Comparison of ENCODE assay signal across 8 cellular contexts in the genomic region with DNA sequence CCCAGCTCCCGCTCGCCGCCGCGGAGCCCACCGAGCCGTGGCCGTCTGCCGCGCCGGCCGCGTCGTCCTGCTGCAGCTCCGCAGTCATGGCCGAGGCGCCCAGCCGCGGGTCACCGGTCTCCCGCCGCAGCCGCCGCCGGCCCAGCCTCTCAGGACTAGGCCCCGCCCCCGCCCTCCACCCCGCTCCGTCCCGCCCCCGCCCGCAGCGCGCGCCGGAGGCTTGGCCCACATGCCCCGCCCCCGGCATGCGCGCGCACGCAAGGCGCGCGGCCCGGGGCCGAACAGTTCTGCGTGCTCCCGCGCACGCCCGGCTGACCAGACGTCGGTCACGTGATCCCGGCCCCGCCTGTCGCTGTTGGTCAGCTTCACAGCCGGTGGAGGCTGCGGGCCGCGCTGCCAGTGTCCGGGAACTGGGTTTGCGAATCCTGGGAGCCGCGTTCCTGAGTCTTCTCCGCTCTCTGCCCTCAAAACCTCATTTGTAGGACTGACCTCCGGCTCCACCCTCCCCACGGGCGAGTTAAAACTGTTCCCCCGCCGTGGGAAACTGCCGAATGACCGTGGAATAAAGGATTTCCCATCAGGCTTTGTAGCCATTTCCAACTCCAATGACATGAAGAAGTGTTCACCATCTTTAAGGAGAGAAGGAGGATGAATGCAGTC. TPM values are rescaled to one million over a fixed set of nuclear protein-coding genes. Genes with fewer than 3 reads are reported as not detected.
DNase-seq lines count a peak whose midpoint lies in the region; ATAC-seq, FAIRE-seq and TF ChIP-seq lines count a peak whose summit lies in the region.

A gene with protein sequence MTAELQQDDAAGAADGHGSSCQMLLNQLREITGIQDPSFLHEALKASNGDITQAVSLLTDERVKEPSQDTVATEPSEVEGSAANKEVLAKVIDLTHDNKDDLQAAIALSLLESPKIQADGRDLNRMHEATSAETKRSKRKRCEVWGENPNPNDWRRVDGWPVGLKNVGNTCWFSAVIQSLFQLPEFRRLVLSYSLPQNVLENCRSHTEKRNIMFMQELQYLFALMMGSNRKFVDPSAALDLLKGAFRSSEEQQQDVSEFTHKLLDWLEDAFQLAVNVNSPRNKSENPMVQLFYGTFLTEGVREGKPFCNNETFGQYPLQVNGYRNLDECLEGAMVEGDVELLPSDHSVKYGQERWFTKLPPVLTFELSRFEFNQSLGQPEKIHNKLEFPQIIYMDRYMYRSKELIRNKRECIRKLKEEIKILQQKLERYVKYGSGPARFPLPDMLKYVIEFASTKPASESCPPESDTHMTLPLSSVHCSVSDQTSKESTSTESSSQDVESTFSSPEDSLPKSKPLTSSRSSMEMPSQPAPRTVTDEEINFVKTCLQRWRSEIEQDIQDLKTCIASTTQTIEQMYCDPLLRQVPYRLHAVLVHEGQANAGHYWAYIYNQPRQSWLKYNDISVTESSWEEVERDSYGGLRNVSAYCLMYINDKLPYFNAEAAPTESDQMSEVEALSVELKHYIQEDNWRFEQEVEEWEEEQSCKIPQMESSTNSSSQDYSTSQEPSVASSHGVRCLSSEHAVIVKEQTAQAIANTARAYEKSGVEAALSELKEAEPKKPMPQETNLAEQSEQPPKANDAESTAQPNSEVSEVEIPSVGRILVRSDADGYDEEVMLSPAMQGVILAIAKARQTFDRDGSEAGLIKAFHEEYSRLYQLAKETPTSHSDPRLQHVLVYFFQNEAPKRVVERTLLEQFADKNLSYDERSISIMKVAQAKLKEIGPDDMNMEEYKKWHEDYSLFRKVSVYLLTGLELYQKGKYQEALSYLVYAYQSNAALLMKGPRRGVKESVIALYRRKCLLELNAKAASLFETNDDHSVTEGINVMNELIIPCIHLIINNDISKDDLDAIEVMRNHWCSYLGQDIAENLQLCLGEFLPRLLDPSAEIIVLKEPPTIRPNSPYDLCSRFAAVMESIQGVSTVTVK (minus strand): TSS at position 159 of the 660 bp plus-strand sequence. CDS start 71 bp downstream, at position 88.

- H3K79me2 ChIP-seq in OCI-LY1 (ENCODE audit: insufficient read depth, low read length) (no peaks in the 10 kb centered on the region), endothelial cell of umbilical vein (ENCODE audit: control insufficient read depth, insufficient read depth, low read length) (peaks cover 6% of the 10 kb centered on the region)

- peak; percentile 97 for TF ChIP-seq POLR2A in endothelial cell of umbilical vein (IDR thresholded peaks at IDR 0.05; ENCODE audit: low read depth, low read length)

- H3K9me3 ChIP-seq in HUES6 (ENCODE audit: control insufficient read depth, insufficient read depth, low read depth, low read length) (no peaks in the 10 kb centered on the region), OCI-LY1 (ENCODE audit: low read length) (no peaks in the 10 kb centered on the region), endothelial cell of umbilical vein (replicated peaks; ENCODE audit: control insufficient read depth, insufficient read depth, low read length) (no peaks in the 10 kb centered on the region)

- FAIRE-seq in D721Med (lab: Jason Lieb, UNC) (no peak), endothelial cell of umbilical vein (lab: Jason Lieb, UNC) (peak; percentile 87)

- intact Hi-C loops in endothelial cell of umbilical vein (cut with micrococcal nuclease): loop anchor here (1.0 to 5.0 kb wide), 3 partner anchors 69 to 527 kb away; a partner anchor contains a TSS

- H2AFZ ChIP-seq in OCI-LY1 (ENCODE audit: low read length) (no peak within 1 kb of the TSS; the same call in 1 of the 2 replicates), endothelial cell of umbilical vein (ENCODE audit: low read depth, low read length) (peak within 1 kb of the TSS; percentile 95)

- H3F3A ChIP-seq in OCI-LY1 (ENCODE audit: insufficient read depth, low read length): no peaks in the 10 kb centered on the region

- H3K27me3 ChIP-seq in HUES6 (ENCODE audit: control insufficient read depth, insufficient read depth, low read length) (no peaks in the 10 kb centered on the region), OCI-LY1 (ENCODE audit: insufficient read depth, low read length) (no peaks in the 10 kb centered on the region), endothelial cell of umbilical vein (ENCODE audit: control insufficient read depth in 2 of 2, insufficient read depth in 2 of 2, low read length in 2 of 2) (no peaks in the 10 kb centered on the region)

- H3K9me1 ChIP-seq in endothelial cell of umbilical vein (replicated peaks; ENCODE audit: control insufficient read depth, extremely low read depth, insufficient read depth, low read length): no peaks in the 10 kb centered on the region

- TF ChIP-seq CTCF in D721Med (IDR thresholded peaks at IDR 0.05; ENCODE audit: insufficient read depth, missing control alignments) (no peak), OCI-LY1 (IDR thresholded peaks at IDR 0.05; ENCODE audit: low read length) (no peak), endothelial cell of umbilical vein (IDR thresholded peaks at IDR 0.05; ENCODE audit: extremely low read depth in 1 of 2, insufficient read depth in 1 of 2, low read depth in 1 of 2, low read length in 2 of 2) (no peak)

- dilution Hi-C loops in endothelial cell of umbilical vein (cut with MboI; ENCODE audit: extremely low pct_ligation_motif_present, low sequenced_read_pairs): no loop called here

- POLR2A ChIA-PET in endothelial cell of umbilical vein (lab: Charles Lee): interaction anchor here (0.6 to 0.7 kb wide), 2 partner anchors 9 to 61 kb away, joined by 3 read pairs; no protein-coding TSS in a partner anchor

- DNase-seq in D721Med (ENCODE audit: insufficient read length, low spot score) (peak; percentile 86), activated T-cell treated with anti-CD3 and anti-CD28 coated beads for 1 hour (ENCODE audit: low read depth) (peak; percentile 73), endothelial cell of umbilical vein (ENCODE audit: low read depth, low spot score) (peak; percentile 95), middle frontal gyrus (ENCODE audit: extremely low spot score, low spot score) (peak; percentile 96)
- peak; percentile 58 to 64 for DNase-seq in stimulated activated CD8-positive, alpha-beta memory T cell treated with anti-CD3 and anti-CD28 coated beads, Interleukin-2, amount 100 ng/mL, for 1 hour (ENCODE audit: low read depth in 2 of 2)

- peaks cover 23% of the 10 kb centered on the region for H3K36me3 ChIP-seq in HUES6 (ENCODE audit: control insufficient read depth, insufficient read depth, low read length)
- H3K36me3 ChIP-seq in OCI-LY1 (ENCODE audit: insufficient read depth, low read length): no peaks in the 10 kb centered on the region; the same call in 1 of the 2 replicates
- no peaks in the 10 kb centered on the region for H3K36me3 ChIP-seq in endothelial cell of umbilical vein (ENCODE audit: control insufficient read depth in 2 of 2, extremely low read depth in 1 of 2, insufficient read depth in 2 of 2, low read length in 2 of 2)

- H3K4me3 ChIP-seq in HUES6 (ENCODE audit: low read depth, low read length): peak within 1 kb of the TSS; percentile 97
- H3K4me3 ChIP-seq in OCI-LY1 (ENCODE audit: low read depth, low read length, poor library complexity, severe bottlenecking): peak within 1 kb of the TSS; percentile 85
- peak within 1 kb of the TSS; percentile 47 to 94 (median 94) for H3K4me3 ChIP-seq in endothelial cell of umbilical vein (replicated peaks in 1 of 3; ENCODE audit: insufficient read depth in 1 of 3, low read depth in 1 of 3, low read length in 3 of 3)

- ATAC-seq in GM21447 (IDR thresholded peaks at IDR 0.05; ENCODE audit: unreplicated experiment): peak; percentile 75

- CTCF ChIA-PET in endothelial cell of umbilical vein (lab: Charles Lee): interaction anchor here (1.4 to 1.9 kb wide), 4 partner anchors 21 to 102 kb away, joined by 3 to 14 read pairs (median 7); a partner anchor contains a TSS

- BruUV-seq in endothelial cell of umbilical vein (replicated peaks; lab: Mats Ljungman, UMichigan): no TSS peak

- H3K9ac ChIP-seq in HUES6 (ENCODE audit: low read length) (peak within 1 kb of the TSS; percentile 90), OCI-LY1 (ENCODE audit: low read length) (peak within 1 kb of the TSS; percentile 85), endothelial cell of umbilical vein (replicated peaks; ENCODE audit: extremely low read depth, insufficient read depth, low read length) (peak within 1 kb of the TSS; percentile 88)

- peaks cover 34% of the 10 kb centered on the region for H3K4me1 ChIP-seq in HUES6 (ENCODE audit: control insufficient read depth, insufficient read depth, low read length)
- peaks cover 36% of the 10 kb centered on the region for H3K4me1 ChIP-seq in OCI-LY1 (ENCODE audit: insufficient read depth, low read length, severe bottlenecking)
- peaks cover 24% of the 10 kb centered on the region for H3K4me1 ChIP-seq in endothelial cell of umbilical vein (ENCODE audit: control insufficient read depth, extremely low read depth, insufficient read depth, low read length)

- no peaks in the 10 kb centered on the region for H3K9me2 ChIP-seq in OCI-LY1 (ENCODE audit: low read depth, low read length)

- peak within 1 kb of the TSS; percentile 87; the same call in 1 of the 2 replicates for H3K27ac ChIP-seq in HUES6 (ENCODE audit: low read depth, low read length)
- peak within 1 kb of the TSS; percentile 68 for H3K27ac ChIP-seq in OCI-LY1 (ENCODE audit: low read depth, low read length, poor library complexity, severe bottlenecking)
- H3K27ac ChIP-seq in endothelial cell of umbilical vein (ENCODE audit: insufficient read depth, low read depth, low read length): peak within 1 kb of the TSS; percentile 92

- H3K4me2 ChIP-seq in OCI-LY1 (ENCODE audit: low read length) (peak within 1 kb of the TSS; percentile 81), endothelial cell of umbilical vein (ENCODE audit: insufficient read depth, low read length) (peak within 1 kb of the TSS; percentile 98)

- H4K20me1 ChIP-seq in OCI-LY1 (ENCODE audit: insufficient read depth, low read length) (no peaks in the 10 kb centered on the region), endothelial cell of umbilical vein (replicated peaks; ENCODE audit: control insufficient read depth, extremely low read depth, insufficient read depth, low read length) (no peaks in the 10 kb centered on the region)

TF ChIP-seq in endothelial cell of umbilical vein, 7 proteins besides CTCF, POLR2A, EP300 and RAD21 (continues in another document):
- TF ChIP-seq, protein P1, sequence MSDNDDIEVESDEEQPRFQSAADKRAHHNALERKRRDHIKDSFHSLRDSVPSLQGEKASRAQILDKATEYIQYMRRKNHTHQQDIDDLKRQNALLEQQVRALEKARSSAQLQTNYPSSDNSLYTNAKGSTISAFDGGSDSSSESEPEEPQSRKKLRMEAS (IDR thresholded peaks at IDR 0.05; ENCODE audit: insufficient read depth, insufficient read length): peak; percentile 89
- TF ChIP-seq POLR2AphosphoS5 (IDR thresholded peaks at IDR 0.05; ENCODE audit: insufficient read depth, low read depth, low read length): peak; percentile 92

RNA-seq across cellular contexts. Expression of the gene that starts here (rescaled TPM):
- total RNA-seq in endothelial cell of umbilical vein: 29.6 and 30.5 TPM in 2 replicates
- 18.0 and 19.2 TPM in 2 replicates for polyA plus RNA-seq in endothelial cell of umbilical vein
- polyA plus RNA-seq in endothelial cell of umbilical vein (2011; cell fraction: cytosol; rRNA removed): 19.5 and 21.9 TPM in 2 replicates
- polyA plus RNA-seq in endothelial cell of umbilical vein (2011; cell fraction: nucleus; rRNA removed): 64.1 and 66.5 TPM in 2 replicates
- polyA plus RNA-seq in endothelial cell of umbilical vein (2012): 23.9 and 26.8 TPM in 2 replicates
- polyA minus RNA-seq in endothelial cell of umbilical vein: 47.0 and 54.3 TPM in 2 replicates
- polyA minus RNA-seq in endothelial cell of umbilical vein (2011; cell fraction: cytosol; rRNA and poly(A)+ RNA removed): 30.4 TPM
- polyA minus RNA-seq in endothelial cell of umbilical vein (2011; cell fraction: nucleus; rRNA and poly(A)+ RNA removed): 21.5 and 45.1 TPM in 2 replicates

Comparison
In these comparisons a context has a peak if more than half of its experiments do, and no peak if none do; other contexts are left out.
1. Peak in every context shown above with its lines: DNase-seq, ATAC-seq, H3K4me3 ChIP-seq and H3K27ac ChIP-seq.